Comparison of ENCODE assay signal across 2 cellular contexts in the genomic region with DNA sequence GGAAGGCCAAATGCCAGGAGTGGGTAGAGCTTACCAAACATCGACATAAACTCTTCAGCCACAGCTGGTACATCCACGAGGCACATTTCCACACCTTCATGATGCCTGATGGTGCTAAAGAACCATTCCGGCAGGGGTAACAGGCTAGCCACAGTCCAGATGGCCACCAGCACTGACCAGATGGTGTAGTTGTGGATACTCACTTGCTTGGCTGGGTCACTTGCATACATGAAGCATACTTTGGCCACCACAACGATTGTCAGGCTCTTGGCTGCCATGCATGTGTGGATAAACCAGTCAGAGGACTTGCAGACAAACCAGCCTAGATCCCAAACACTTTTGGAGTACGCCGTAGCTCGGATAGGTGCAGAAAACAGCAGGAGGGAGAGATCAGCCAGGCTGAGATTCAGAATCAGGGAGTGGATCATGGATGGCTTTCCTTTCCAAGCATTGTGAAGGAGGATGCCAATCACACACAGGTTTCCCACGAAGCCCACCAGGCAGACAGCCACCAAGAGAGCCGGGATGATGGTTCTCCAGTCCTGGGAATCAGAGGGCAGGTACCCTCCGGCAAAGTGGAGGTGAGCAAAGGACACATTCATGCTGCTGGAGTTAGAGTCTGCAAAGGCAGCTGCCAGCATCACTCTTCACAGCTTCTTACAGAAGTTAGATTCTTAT.
TF ChIP-seq lines count a peak whose summit lies in the region.

No MANE protein-coding gene starts in this region.

TF ChIP-seq in GM23338, 12 proteins besides CTCF, POLR2A, EP300 and RAD21:
- TF ChIP-seq EZH2phosphoT487 (IDR thresholded peaks at IDR 0.05; ENCODE audit: unreplicated experiment) (no peak), EZH2 (IDR thresholded peaks at IDR 0.05; ENCODE audit: low read depth, unreplicated experiment) (no peak), ZNF114 (CRISPR knock-in tag; IDR thresholded peaks at IDR 0.05) (no peak), STAT1 (IDR thresholded peaks at IDR 0.05; ENCODE audit: unreplicated experiment) (no peak)
- TF ChIP-seq, protein P1, sequence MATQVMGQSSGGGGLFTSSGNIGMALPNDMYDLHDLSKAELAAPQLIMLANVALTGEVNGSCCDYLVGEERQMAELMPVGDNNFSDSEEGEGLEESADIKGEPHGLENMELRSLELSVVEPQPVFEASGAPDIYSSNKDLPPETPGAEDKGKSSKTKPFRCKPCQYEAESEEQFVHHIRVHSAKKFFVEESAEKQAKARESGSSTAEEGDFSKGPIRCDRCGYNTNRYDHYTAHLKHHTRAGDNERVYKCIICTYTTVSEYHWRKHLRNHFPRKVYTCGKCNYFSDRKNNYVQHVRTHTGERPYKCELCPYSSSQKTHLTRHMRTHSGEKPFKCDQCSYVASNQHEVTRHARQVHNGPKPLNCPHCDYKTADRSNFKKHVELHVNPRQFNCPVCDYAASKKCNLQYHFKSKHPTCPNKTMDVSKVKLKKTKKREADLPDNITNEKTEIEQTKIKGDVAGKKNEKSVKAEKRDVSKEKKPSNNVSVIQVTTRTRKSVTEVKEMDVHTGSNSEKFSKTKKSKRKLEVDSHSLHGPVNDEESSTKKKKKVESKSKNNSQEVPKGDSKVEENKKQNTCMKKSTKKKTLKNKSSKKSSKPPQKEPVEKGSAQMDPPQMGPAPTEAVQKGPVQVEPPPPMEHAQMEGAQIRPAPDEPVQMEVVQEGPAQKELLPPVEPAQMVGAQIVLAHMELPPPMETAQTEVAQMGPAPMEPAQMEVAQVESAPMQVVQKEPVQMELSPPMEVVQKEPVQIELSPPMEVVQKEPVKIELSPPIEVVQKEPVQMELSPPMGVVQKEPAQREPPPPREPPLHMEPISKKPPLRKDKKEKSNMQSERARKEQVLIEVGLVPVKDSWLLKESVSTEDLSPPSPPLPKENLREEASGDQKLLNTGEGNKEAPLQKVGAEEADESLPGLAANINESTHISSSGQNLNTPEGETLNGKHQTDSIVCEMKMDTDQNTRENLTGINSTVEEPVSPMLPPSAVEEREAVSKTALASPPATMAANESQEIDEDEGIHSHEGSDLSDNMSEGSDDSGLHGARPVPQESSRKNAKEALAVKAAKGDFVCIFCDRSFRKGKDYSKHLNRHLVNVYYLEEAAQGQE (IDR thresholded peaks at IDR 0.05; ENCODE audit: unreplicated experiment) = no peak

TF ChIP-seq in K562, 482 proteins besides CTCF, POLR2A, EP300 and RAD21:
- no peak for TF ChIP-seq TBP (optimal IDR thresholded peaks at IDR 0.05; ENCODE audit: low read depth, low read length)
- no peak for TF ChIP-seq GTF2E2 (tag; IDR thresholded peaks at IDR 0.05)
- no peak for TF ChIP-seq BCOR (IDR thresholded peaks at IDR 0.05)
- TF ChIP-seq, protein P2, sequence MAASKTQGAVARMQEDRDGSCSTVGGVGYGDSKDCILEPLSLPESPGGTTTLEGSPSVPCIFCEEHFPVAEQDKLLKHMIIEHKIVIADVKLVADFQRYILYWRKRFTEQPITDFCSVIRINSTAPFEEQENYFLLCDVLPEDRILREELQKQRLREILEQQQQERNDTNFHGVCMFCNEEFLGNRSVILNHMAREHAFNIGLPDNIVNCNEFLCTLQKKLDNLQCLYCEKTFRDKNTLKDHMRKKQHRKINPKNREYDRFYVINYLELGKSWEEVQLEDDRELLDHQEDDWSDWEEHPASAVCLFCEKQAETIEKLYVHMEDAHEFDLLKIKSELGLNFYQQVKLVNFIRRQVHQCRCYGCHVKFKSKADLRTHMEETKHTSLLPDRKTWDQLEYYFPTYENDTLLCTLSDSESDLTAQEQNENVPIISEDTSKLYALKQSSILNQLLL (CRISPR knock-in tag; IDR thresholded peaks at IDR 0.05; ENCODE audit: borderline replicate concordance) = no peak
- TF ChIP-seq, protein P3, sequence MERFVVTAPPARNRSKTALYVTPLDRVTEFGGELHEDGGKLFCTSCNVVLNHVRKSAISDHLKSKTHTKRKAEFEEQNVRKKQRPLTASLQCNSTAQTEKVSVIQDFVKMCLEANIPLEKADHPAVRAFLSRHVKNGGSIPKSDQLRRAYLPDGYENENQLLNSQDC (CRISPR knock-in tag; IDR thresholded peaks at IDR 0.05) = no peak
- TF ChIP-seq, protein P4, sequence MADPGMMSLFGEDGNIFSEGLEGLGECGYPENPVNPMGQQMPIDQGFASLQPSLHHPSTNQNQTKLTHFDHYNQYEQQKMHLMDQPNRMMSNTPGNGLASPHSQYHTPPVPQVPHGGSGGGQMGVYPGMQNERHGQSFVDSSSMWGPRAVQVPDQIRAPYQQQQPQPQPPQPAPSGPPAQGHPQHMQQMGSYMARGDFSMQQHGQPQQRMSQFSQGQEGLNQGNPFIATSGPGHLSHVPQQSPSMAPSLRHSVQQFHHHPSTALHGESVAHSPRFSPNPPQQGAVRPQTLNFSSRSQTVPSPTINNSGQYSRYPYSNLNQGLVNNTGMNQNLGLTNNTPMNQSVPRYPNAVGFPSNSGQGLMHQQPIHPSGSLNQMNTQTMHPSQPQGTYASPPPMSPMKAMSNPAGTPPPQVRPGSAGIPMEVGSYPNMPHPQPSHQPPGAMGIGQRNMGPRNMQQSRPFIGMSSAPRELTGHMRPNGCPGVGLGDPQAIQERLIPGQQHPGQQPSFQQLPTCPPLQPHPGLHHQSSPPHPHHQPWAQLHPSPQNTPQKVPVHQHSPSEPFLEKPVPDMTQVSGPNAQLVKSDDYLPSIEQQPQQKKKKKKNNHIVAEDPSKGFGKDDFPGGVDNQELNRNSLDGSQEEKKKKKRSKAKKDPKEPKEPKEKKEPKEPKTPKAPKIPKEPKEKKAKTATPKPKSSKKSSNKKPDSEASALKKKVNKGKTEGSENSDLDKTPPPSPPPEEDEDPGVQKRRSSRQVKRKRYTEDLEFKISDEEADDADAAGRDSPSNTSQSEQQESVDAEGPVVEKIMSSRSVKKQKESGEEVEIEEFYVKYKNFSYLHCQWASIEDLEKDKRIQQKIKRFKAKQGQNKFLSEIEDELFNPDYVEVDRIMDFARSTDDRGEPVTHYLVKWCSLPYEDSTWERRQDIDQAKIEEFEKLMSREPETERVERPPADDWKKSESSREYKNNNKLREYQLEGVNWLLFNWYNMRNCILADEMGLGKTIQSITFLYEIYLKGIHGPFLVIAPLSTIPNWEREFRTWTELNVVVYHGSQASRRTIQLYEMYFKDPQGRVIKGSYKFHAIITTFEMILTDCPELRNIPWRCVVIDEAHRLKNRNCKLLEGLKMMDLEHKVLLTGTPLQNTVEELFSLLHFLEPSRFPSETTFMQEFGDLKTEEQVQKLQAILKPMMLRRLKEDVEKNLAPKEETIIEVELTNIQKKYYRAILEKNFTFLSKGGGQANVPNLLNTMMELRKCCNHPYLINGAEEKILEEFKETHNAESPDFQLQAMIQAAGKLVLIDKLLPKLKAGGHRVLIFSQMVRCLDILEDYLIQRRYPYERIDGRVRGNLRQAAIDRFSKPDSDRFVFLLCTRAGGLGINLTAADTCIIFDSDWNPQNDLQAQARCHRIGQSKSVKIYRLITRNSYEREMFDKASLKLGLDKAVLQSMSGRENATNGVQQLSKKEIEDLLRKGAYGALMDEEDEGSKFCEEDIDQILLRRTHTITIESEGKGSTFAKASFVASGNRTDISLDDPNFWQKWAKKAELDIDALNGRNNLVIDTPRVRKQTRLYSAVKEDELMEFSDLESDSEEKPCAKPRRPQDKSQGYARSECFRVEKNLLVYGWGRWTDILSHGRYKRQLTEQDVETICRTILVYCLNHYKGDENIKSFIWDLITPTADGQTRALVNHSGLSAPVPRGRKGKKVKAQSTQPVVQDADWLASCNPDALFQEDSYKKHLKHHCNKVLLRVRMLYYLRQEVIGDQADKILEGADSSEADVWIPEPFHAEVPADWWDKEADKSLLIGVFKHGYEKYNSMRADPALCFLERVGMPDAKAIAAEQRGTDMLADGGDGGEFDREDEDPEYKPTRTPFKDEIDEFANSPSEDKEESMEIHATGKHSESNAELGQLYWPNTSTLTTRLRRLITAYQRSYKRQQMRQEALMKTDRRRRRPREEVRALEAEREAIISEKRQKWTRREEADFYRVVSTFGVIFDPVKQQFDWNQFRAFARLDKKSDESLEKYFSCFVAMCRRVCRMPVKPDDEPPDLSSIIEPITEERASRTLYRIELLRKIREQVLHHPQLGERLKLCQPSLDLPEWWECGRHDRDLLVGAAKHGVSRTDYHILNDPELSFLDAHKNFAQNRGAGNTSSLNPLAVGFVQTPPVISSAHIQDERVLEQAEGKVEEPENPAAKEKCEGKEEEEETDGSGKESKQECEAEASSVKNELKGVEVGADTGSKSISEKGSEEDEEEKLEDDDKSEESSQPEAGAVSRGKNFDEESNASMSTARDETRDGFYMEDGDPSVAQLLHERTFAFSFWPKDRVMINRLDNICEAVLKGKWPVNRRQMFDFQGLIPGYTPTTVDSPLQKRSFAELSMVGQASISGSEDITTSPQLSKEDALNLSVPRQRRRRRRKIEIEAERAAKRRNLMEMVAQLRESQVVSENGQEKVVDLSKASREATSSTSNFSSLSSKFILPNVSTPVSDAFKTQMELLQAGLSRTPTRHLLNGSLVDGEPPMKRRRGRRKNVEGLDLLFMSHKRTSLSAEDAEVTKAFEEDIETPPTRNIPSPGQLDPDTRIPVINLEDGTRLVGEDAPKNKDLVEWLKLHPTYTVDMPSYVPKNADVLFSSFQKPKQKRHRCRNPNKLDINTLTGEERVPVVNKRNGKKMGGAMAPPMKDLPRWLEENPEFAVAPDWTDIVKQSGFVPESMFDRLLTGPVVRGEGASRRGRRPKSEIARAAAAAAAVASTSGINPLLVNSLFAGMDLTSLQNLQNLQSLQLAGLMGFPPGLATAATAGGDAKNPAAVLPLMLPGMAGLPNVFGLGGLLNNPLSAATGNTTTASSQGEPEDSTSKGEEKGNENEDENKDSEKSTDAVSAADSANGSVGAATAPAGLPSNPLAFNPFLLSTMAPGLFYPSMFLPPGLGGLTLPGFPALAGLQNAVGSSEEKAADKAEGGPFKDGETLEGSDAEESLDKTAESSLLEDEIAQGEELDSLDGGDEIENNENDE (IDR thresholded peaks at IDR 0.05; ENCODE audit: low read depth, low read length) = peak; percentile 9
- TF ChIP-seq, protein P5, sequence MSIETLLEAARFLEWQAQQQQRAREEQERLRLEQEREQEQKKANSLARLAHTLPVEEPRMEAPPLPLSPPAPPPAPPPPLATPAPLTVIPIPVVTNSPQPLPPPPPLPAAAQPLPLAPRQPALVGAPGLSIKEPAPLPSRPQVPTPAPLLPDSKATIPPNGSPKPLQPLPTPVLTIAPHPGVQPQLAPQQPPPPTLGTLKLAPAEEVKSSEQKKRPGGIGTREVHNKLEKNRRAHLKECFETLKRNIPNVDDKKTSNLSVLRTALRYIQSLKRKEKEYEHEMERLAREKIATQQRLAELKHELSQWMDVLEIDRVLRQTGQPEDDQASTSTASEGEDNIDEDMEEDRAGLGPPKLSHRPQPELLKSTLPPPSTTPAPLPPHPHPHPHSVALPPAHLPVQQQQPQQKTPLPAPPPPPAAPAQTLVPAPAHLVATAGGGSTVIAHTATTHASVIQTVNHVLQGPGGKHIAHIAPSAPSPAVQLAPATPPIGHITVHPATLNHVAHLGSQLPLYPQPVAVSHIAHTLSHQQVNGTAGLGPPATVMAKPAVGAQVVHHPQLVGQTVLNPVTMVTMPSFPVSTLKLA (conservative IDR thresholded peaks at IDR 0.05) = no peak
- TF ChIP-seq MCM7 (IDR thresholded peaks at IDR 0.05) = no peak
TF ChIP-seq in K562: peak in this region for 1.
